ENCODE assay signal across 36 cellular contexts in genomic region chr3:60281970-60282369, GRCh38.
"Had no signal": no experiment of that assay in that cellular context is flagged by ENCODE, and none has a peak within 500 bp of the region (broad histone marks: within the 10 kb centered on the region; RNA-seq: fewer than 3 reads in every experiment).

No MANE protein-coding gene starts in this region.

- H3K9me3 Mint-ChIP-seq: activated naive CD4-positive, alpha-beta T cell treated with anti-CD3 and anti-CD28 coated beads for 36 hours; activated naive CD4-positive, alpha-beta T cell treated with anti-CD3 and anti-CD28 coated beads, Interleukin-2, amount 50 U/mL, for 72 hours; activated naive CD8-positive, alpha-beta T cell treated with anti-CD3 and anti-CD28 coated beads for 36 hours; activated T-cell treated with anti-CD3 and anti-CD28 coated beads, Interleukin-2, amount 50 U/mL, for 4 hours; activated T-helper 17 cell treated with anti-CD3 and anti-CD28 coated beads, Interleukin-2, amount 50 U/mL, for 72 hours; WTC11 had no signal

- H3K9me3 ChIP-seq: adrenal gland, body of pancreas, breast epithelium had no signal

- H3K27ac Mint-ChIP-seq: activated CD4-positive, alpha-beta memory T cell treated with anti-CD3 and anti-CD28 coated beads, Interleukin-2, amount 10 ng/mL, durations not matched to agents 7 days and 5 days; activated CD4-positive, alpha-beta T cell treated with anti-CD3 and anti-CD28 coated beads for 36 hours; activated CD4-positive, alpha-beta T cell treated with anti-CD3 and anti-CD28 coated beads, Interleukin-2, amount 10 ng/mL, durations not matched to agents 7 days and 5 days; activated naive CD4-positive, alpha-beta T cell treated with anti-CD3 and anti-CD28 coated beads for 36 hours; activated naive CD4-positive, alpha-beta T cell treated with anti-CD3 and anti-CD28 coated beads, Interleukin-2, amount 50 U/mL, for 72 hours; activated naive CD8-positive, alpha-beta T cell treated with anti-CD3 and anti-CD28 coated beads for 36 hours; activated T-cell treated with anti-CD3 and anti-CD28 coated beads, Interleukin-2, amount 50 U/mL, for 72 hours; activated T-helper 1 cell treated with anti-CD3 and anti-CD28 coated beads, Interleukin-12 subunit alpha, Interleukin-12 subunit beta, Interleukin-2, Interleukin-4 antibody, amounts not matched to agents 30 ng/mL and 10 ng/mL and 1 ng/mL, durations not matched to agents 14 hours and 24 hours and 36 hours; activated T-helper 17 cell treated with anti-CD3 and anti-CD28 coated beads, Interleukin-2, amount 50 U/mL, for 72 hours; T-helper 1 cell treated with Interleukin-12 subunit alpha and Interleukin-12 subunit beta and Interleukin-4 antibody, amounts not matched to agents 30 μg/mL and 1 μg/mL, for 36 hours; T-helper 2 cell treated with Interferon-gamma antibody and Interleukin-4, amounts not matched to agents 5 μg/mL and 100 μg/mL, for 36 hours; WTC11 had no signal

- ATAC-seq: activated CD4-positive, alpha-beta T cell treated with anti-CD3 and anti-CD28 coated beads for 36 hours; activated CD4-positive, CD25-positive, alpha-beta regulatory T cell treated with anti-CD3 and anti-CD28 coated beads, Interleukin-2, amount 50 U/mL, for 24 hours; activated naive CD4-positive, alpha-beta T cell treated with anti-CD3 and anti-CD28 coated beads, Interleukin-2, amount 50 U/mL, for 72 hours; activated T-cell treated with anti-CD3 and anti-CD28 coated beads, Interleukin-2, amount 50 U/mL, for 4 hours; activated T-cell treated with anti-CD3 and anti-CD28 coated beads, Interleukin-2, amount 50 U/mL, for 72 hours; activated T-helper 17 cell treated with anti-CD3 and anti-CD28 coated beads, Interleukin-2, amount 50 U/mL, for 72 hours; body of pancreas; WTC11 had no signal

- DNase-seq: activated CD4-positive, alpha-beta memory T cell treated with anti-CD3 and anti-CD28 coated beads, Interleukin-2, amount 10 ng/mL, durations not matched to agents 7 days and 5 days; activated CD4-positive, alpha-beta T cell treated with anti-CD3 and anti-CD28 coated beads for 1 hour; activated CD4-positive, alpha-beta T cell treated with anti-CD3 and anti-CD28 coated beads for 36 hours; activated CD4-positive, alpha-beta T cell treated with anti-CD3 and anti-CD28 coated beads for 48 hours; activated CD4-positive, alpha-beta T cell treated with anti-CD3 and anti-CD28 coated beads, Interleukin-2, amount 10 ng/mL, durations not matched to agents 7 days and 5 days; activated CD4-positive, alpha-beta T cell treated with anti-CD3 and anti-CD28 coated beads, Interleukin-2, amount 50 U/mL, for 48 hours; activated CD4-positive, CD25-positive, alpha-beta regulatory T cell; activated CD8-positive, alpha-beta memory T cell treated with anti-CD3 and anti-CD28 coated beads, Interleukin-2, amount 50 U/mL, for 4 hours; activated effector memory CD4-positive, alpha-beta T cell treated with anti-CD3 and anti-CD28 coated beads, Interleukin-2, amount 50 U/mL, for 16 hours; activated gamma-delta T cell treated with Interleukin-2 at 50 U/mL for 16 hours; activated naive CD4-positive, alpha-beta T cell; activated naive CD4-positive, alpha-beta T cell treated with anti-CD3 and anti-CD28 coated beads for 36 hours; activated naive CD4-positive, alpha-beta T cell treated with anti-CD3 and anti-CD28 coated beads, Interleukin-2, amount 50 U/mL, for 16 hours; activated naive CD8-positive, alpha-beta T cell treated with anti-CD3 and anti-CD28 coated beads for 36 hours; activated T-cell treated with anti-CD3 and anti-CD28 coated beads for 4 hours; activated T-cell treated with anti-CD3 and anti-CD28 coated beads, Interleukin-2, amount 50 U/mL, for 1 hour; activated T-cell treated with anti-CD3 and anti-CD28 coated beads, Interleukin-2, amount 50 U/mL, for 4 hours; activated T-cell treated with anti-CD3 and anti-CD28 coated beads, Interleukin-2, amount 50 U/mL, for 72 hours; adrenal gland; amniotic stem cell; aorta; body of pancreas; brain microvascular endothelial cell; central memory CD4-positive, alpha-beta T cell; T-helper 1 cell; T-helper 2 cell; T-helper 9 cell had no signal

- H3K4me3 Mint-ChIP-seq: activated CD4-positive, alpha-beta memory T cell treated with anti-CD3 and anti-CD28 coated beads, Interleukin-2, amount 10 ng/mL, durations not matched to agents 7 days and 5 days; activated CD4-positive, alpha-beta T cell treated with anti-CD3 and anti-CD28 coated beads for 36 hours; activated CD4-positive, alpha-beta T cell treated with anti-CD3 and anti-CD28 coated beads, Interleukin-2, amount 10 ng/mL, durations not matched to agents 7 days and 5 days; activated naive CD4-positive, alpha-beta T cell treated with anti-CD3 and anti-CD28 coated beads for 36 hours; activated naive CD8-positive, alpha-beta T cell treated with anti-CD3 and anti-CD28 coated beads for 36 hours; activated T-cell treated with anti-CD3 and anti-CD28 coated beads, Interleukin-2, amount 50 U/mL, for 4 hours; activated T-cell treated with anti-CD3 and anti-CD28 coated beads, Interleukin-2, amount 50 U/mL, for 72 hours; activated T-helper 1 cell treated with anti-CD3 and anti-CD28 coated beads, Interleukin-12 subunit alpha, Interleukin-12 subunit beta, Interleukin-2, Interleukin-4 antibody, amounts not matched to agents 30 ng/mL and 10 ng/mL and 1 ng/mL, durations not matched to agents 14 hours and 24 hours and 36 hours; activated T-helper 17 cell treated with anti-CD3 and anti-CD28 coated beads, Interleukin-2, amount 50 U/mL, for 72 hours; T-helper 1 cell treated with Interleukin-12 subunit alpha and Interleukin-12 subunit beta and Interleukin-4 antibody, amounts not matched to agents 30 μg/mL and 1 μg/mL, for 36 hours; T-helper 2 cell treated with Interferon-gamma antibody and Interleukin-4, amounts not matched to agents 5 μg/mL and 100 μg/mL, for 36 hours; WTC11 had no signal

- H3K4me1 Mint-ChIP-seq: activated CD4-positive, alpha-beta memory T cell treated with anti-CD3 and anti-CD28 coated beads, Interleukin-2, amount 10 ng/mL, durations not matched to agents 7 days and 5 days; activated CD4-positive, alpha-beta T cell treated with anti-CD3 and anti-CD28 coated beads for 36 hours; activated CD4-positive, alpha-beta T cell treated with anti-CD3 and anti-CD28 coated beads, Interleukin-2, amount 10 ng/mL, durations not matched to agents 7 days and 5 days; activated T-helper 17 cell treated with anti-CD3 and anti-CD28 coated beads, Interleukin-2, amount 50 U/mL, for 72 hours had no signal

- H3K27me3 Mint-ChIP-seq: activated CD4-positive, alpha-beta memory T cell treated with anti-CD3 and anti-CD28 coated beads, Interleukin-2, amount 10 ng/mL, durations not matched to agents 7 days and 5 days; activated CD4-positive, alpha-beta T cell treated with anti-CD3 and anti-CD28 coated beads for 36 hours; activated CD4-positive, alpha-beta T cell treated with anti-CD3 and anti-CD28 coated beads, Interleukin-2, amount 10 ng/mL, durations not matched to agents 7 days and 5 days; activated naive CD8-positive, alpha-beta T cell treated with anti-CD3 and anti-CD28 coated beads for 36 hours had no signal

- H3K27me3 ChIP-seq: adrenal gland, body of pancreas, brain microvascular endothelial cell, breast epithelium had no signal

- H3K4me3 ChIP-seq: adrenal gland, body of pancreas, breast epithelium had no signal

- H3K4me1 ChIP-seq: adrenal gland, body of pancreas, breast epithelium had no signal

- H3K27ac ChIP-seq: adrenal gland, body of pancreas, brain microvascular endothelial cell, breast epithelium, VCaP had no signal

- H3K36me3 Mint-ChIP-seq: activated naive CD8-positive, alpha-beta T cell treated with anti-CD3 and anti-CD28 coated beads for 36 hours; WTC11 had no signal

- H3K36me3 ChIP-seq: adrenal gland, brain microvascular endothelial cell, breast epithelium had no signal
